ENCODE assay signal across 2 cellular contexts in genomic region chr2:43370146-43370545, GRCh38.
TF ChIP-seq lines count a peak whose summit lies in the region.

No MANE protein-coding gene starts in this region.

TF ChIP-seq in IMR-90, 13 proteins besides CTCF, POLR2A, EP300 and RAD21 (continued from another document):
- TF ChIP-seq ELK1 (IDR thresholded peaks at IDR 0.05; ENCODE audit: borderline replicate concordance, low read depth, low read length): no peak
TF ChIP-seq in IMR-90: peak in this region for 0.

TF ChIP-seq in K562, 482 proteins besides CTCF, POLR2A, EP300 and RAD21:
- TF ChIP-seq ZMIZ1 (IDR thresholded peaks at IDR 0.05; ENCODE audit: low read depth in 2 of 2, low read length in 2 of 2) (no peak), HMGN3 (IDR thresholded peaks at IDR 0.05; ENCODE audit: borderline replicate concordance, extremely low read depth, insufficient read length, low read depth, low read length) (no peak), AFF1 (IDR thresholded peaks at IDR 0.05; ENCODE audit: low read depth in 1 of 2, partially characterized antibody in 2 of 2) (no peak), CEBPB (tag; IDR thresholded peaks at IDR 0.05) (no peak), ZBTB40 (IDR thresholded peaks at IDR 0.05) (no peak), ZBTB40 (CRISPR knock-in tag; IDR thresholded peaks at IDR 0.05) (no peak), KLF13 (tag; IDR thresholded peaks at IDR 0.05; ENCODE audit: borderline replicate concordance, low read depth) (no peak), CUX1 (CRISPR knock-in tag; IDR thresholded peaks at IDR 0.05) (no peak), C11orf30 (IDR thresholded peaks at IDR 0.05; ENCODE audit: low read depth) (no peak), NR2F6 (CRISPR knock-in tag; IDR thresholded peaks at IDR 0.05) (no peak), PBX2 (CRISPR knock-in tag; IDR thresholded peaks at IDR 0.05; ENCODE audit: low read depth) (no peak), PBX2 (tag; conservative IDR thresholded peaks at IDR 0.05; ENCODE audit: low read depth) (no peak), ZSCAN32 (CRISPR knock-in tag; IDR thresholded peaks at IDR 0.05) (no peak), SP1 (CRISPR knock-in tag; IDR thresholded peaks at IDR 0.05) (no peak), NBN (IDR thresholded peaks at IDR 0.05; ENCODE audit: low read depth) (no peak)
